Comparison of ENCODE assay signal across 8 cellular contexts in the genomic region with DNA sequence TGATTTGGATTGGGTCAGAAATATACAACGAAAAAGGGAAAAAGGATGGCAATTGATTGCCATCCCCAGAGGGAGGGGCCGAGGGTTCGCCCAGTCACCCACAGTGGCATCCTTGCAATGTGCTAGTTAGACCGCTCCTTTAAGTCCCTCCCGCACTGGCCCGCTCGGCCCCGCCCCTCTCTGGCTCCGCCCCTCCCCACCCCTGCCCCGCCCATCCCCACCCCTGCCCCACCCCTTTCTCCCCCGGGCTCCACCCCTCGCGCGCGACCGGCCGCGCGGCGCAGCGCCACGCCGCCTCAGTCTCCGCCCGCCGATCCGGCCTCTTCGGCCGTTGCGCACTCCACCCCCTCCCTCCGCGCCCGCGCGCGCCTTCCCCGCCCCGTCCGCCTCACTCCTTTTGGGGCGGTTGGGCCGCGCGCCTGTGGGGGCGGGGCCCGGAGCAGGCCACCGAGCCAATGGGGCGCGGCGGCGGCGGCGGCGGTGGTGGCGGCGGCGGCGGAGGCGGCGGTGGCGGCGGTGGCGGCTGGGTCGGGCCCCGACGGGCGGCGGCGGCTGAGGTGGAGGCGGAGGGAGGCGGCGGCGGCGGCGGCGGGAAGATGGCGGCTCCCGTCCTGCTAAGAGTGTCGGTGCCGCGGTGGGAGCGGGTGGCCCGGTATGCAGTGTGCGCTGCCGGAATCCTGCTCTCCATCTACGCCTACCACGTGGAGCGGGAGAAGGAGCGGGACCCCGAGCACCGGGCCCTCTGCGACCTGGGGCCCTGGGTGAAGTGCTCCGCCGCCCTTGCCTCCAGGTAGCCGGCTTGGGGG.
DNase-seq lines count a peak whose midpoint lies in the region; ATAC-seq and TF ChIP-seq lines count a peak whose summit lies in the region.

Gene VKORC1L1 (plus strand): TSS at position 299 of the 806 bp plus-strand sequence. CDS start 298 bp downstream, at position 597.

- ATAC-seq in GM19025 (IDR thresholded peaks at IDR 0.05; ENCODE audit: low read depth, unreplicated experiment) (peak; percentile 88), HG03280 (IDR thresholded peaks at IDR 0.05; ENCODE audit: unreplicated experiment) (peak; percentile 90)
- ATAC-seq in activated CD4-positive, CD25-positive, alpha-beta regulatory T cell treated with anti-CD3 and anti-CD28 coated beads, Interleukin-2, amount 50 U/mL, for 24 hours = peak; percentile 93 to 95
- peak; percentile 88 for ATAC-seq in central memory CD8-positive, alpha-beta T cell (replicated peaks; ENCODE audit: extremely low read depth, poor library complexity, severe bottlenecking)

- H3K27me3 Mint-ChIP-seq in central memory CD8-positive, alpha-beta T cell = no peaks in the 10 kb centered on the region

- H3K27ac Mint-ChIP-seq in central memory CD8-positive, alpha-beta T cell (ENCODE audit: low read depth) = peak within 1 kb of the TSS; percentile 85

- DNase-seq in AG09319 (ENCODE audit: extremely low read depth, low read depth) = peak; percentile 83
- peak; percentile 95 for DNase-seq in NCI-H345 (lab: John Stamatoyannopoulos, UW)
- peak; percentile 78 to 86 for DNase-seq in central memory CD8-positive, alpha-beta T cell (ENCODE audit: low spot score in 2 of 2)
- DNase-seq in iris pigment epithelial cell (ENCODE audit: low read depth) = peak; percentile 92
- DNase-seq in stimulated activated CD4-positive, alpha-beta T cell treated with anti-CD3 and anti-CD28 coated beads, Interleukin-12 subunit alpha, Interleukin-12 subunit beta, amount 100 ng/mL, for 24 hours (ENCODE audit: low read depth in 2 of 2) = peak; percentile 89 to 92

- H3K36me3 Mint-ChIP-seq in central memory CD8-positive, alpha-beta T cell (ENCODE audit: insufficient read depth) = peaks cover 3% of the 10 kb centered on the region

- no peaks in the 10 kb centered on the region for H3K4me1 Mint-ChIP-seq in central memory CD8-positive, alpha-beta T cell

- TF ChIP-seq CTCF in AG09319 (IDR thresholded peaks at IDR 0.05; ENCODE audit: low read depth, low read length) = no peak

- no peaks in the 10 kb centered on the region for H3K9me3 Mint-ChIP-seq in central memory CD8-positive, alpha-beta T cell

- peak within 1 kb of the TSS; percentile 82 for H3K4me3 Mint-ChIP-seq in central memory CD8-positive, alpha-beta T cell

Comparison
In these comparisons a context has a peak if more than half of its experiments do, and no peak if none do; other contexts are left out.
1. Peak in every context shown above with its lines: DNase-seq and ATAC-seq.